Comparison of ENCODE assay signal across 12 cellular contexts in the genomic region with DNA sequence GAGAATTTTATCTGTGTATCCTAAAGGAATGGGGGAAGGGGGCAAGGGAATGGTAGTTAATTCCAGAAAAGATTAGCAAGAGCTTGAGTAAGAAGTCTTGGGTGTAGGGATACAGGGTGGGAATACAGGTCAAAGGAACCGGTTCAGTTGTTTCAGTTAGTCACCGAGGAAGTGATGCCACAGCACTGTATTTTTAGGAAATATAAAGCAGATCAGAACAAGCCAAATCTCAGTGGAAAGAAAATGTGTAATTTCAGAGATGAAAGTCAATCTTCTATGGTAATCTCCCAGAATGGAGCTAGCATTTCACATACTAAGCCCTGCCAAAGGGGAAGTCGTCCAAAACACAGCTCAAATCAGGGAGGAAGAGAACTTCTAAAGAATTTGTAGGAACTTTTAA. TPM values are rescaled to one million over a fixed set of nuclear protein-coding genes. Genes with fewer than 3 reads are reported as not detected.
DNase-seq lines count a peak whose midpoint lies in the region; ATAC-seq and TF ChIP-seq lines count a peak whose summit lies in the region.
"Had no signal": no experiment of that assay in that cellular context is flagged by ENCODE, and none has a peak within 500 bp of the region (broad histone marks: within the 10 kb centered on the region; RNA-seq: fewer than 3 reads in every experiment).

No MANE protein-coding gene starts in this region.

- POLR2A ChIA-PET in WTC11 (lab: Charles Lee), result no interaction called here

- no peak overlapping the region for H3K4me3 Mint-ChIP-seq in WTC11

- no peak overlapping the region for H3K4me3 ChIP-seq in fibroblast of mammary gland (ENCODE audit: control insufficient read depth, low read depth, low read length)
- H3K4me3 ChIP-seq: left lung, Peyer's patch had no signal

- H3K36me3 Mint-ChIP-seq in WTC11, result no peaks in the 10 kb centered on the region

- ATAC-seq in WTC11 (no peak), GM21737 (IDR thresholded peaks at IDR 0.05; ENCODE audit: unreplicated experiment) (no peak), GM18861 (IDR thresholded peaks at IDR 0.05; ENCODE audit: unreplicated experiment) (no peak)
- ATAC-seq: left lung had no signal

- CTCF ChIA-PET in WTC11 (lab: Charles Lee), result interaction anchor here (0.5 to 1.4 kb wide), 4 partner anchors 25 to 88 kb away, joined by 3 read pairs; no protein-coding TSS in a partner anchor

- peak overlapping the region; percentile 23; the same call in 1 of the 2 replicates for H3K27ac Mint-ChIP-seq in WTC11

- peak; percentile 64 for DNase-seq in ELR (ENCODE audit: low read depth)
- DNase-seq in WTC11 (ENCODE audit: low spot score), result no peak
- DNase-seq in fibroblast of mammary gland (ENCODE audit: low read depth), result peak; percentile 85
- DNase-seq in pulmonary artery endothelial cell (ENCODE audit: low read depth, low spot score), result peak; percentile 15
- no peak for DNase-seq in NCI-H2171 (lab: John Stamatoyannopoulos, UW)
- DNase-seq in NCI-H2081 treated with DMSO at 0.1 percent for 48 hours (lab: John Stamatoyannopoulos, UW), result no peak
- DNase-seq: left lung; nucleus accumbens; Peyer's patch; stimulated activated naive CD4-positive, alpha-beta T cell had no signal

- no peak for TF ChIP-seq CTCF in WTC11 (IDR thresholded peaks at IDR 0.05)
- TF ChIP-seq CTCF in fibroblast of mammary gland (conservative IDR thresholded peaks at IDR 0.05; ENCODE audit: control insufficient read depth, insufficient read depth, low read depth, low read length), result no peak

- H3K27me3 Mint-ChIP-seq in WTC11 (ENCODE audit: low read depth), result no peaks in the 10 kb centered on the region; the same call in 1 of the 2 replicates

- no peaks in the 10 kb centered on the region; the same call in 1 of the 2 replicates for H3K9me3 Mint-ChIP-seq in WTC11

- peaks cover 13% of the 10 kb centered on the region for H3K4me1 Mint-ChIP-seq in WTC11

TF ChIP-seq in WTC11, 78 proteins besides CTCF, POLR2A, EP300 and RAD21:
- TF ChIP-seq ATF2 (CRISPR knock-in tag; IDR thresholded peaks at IDR 0.05; ENCODE audit: borderline replicate concordance, low read depth) (no peak), JUN (CRISPR knock-in tag; IDR thresholded peaks at IDR 0.05) (no peak), ZNF232 (CRISPR knock-in tag; IDR thresholded peaks at IDR 0.05) (no peak), ZNF219 (CRISPR knock-in tag; IDR thresholded peaks at IDR 0.05; ENCODE audit: borderline replicate concordance) (no peak), TEAD1 (CRISPR knock-in tag; IDR thresholded peaks at IDR 0.05) (no peak), OVOL2 (CRISPR knock-in tag; IDR thresholded peaks at IDR 0.05; ENCODE audit: borderline replicate concordance) (no peak), TCF7 (CRISPR knock-in tag; IDR thresholded peaks at IDR 0.05; ENCODE audit: low read depth) (no peak), ZNF263 (CRISPR knock-in tag; IDR thresholded peaks at IDR 0.05; ENCODE audit: low read depth) (no peak), ZNF423 (CRISPR knock-in tag; IDR thresholded peaks at IDR 0.05) (no peak), ELF4 (CRISPR knock-in tag; IDR thresholded peaks at IDR 0.05; ENCODE audit: low read depth) (no peak), PRRX2 (CRISPR knock-in tag; IDR thresholded peaks at IDR 0.05) (no peak), MLX (CRISPR knock-in tag; IDR thresholded peaks at IDR 0.05) (no peak), EMX1 (CRISPR knock-in tag; IDR thresholded peaks at IDR 0.05) (no peak), ZNF416 (CRISPR knock-in tag; IDR thresholded peaks at IDR 0.05) (no peak)
- TF ChIP-seq, protein P1, sequence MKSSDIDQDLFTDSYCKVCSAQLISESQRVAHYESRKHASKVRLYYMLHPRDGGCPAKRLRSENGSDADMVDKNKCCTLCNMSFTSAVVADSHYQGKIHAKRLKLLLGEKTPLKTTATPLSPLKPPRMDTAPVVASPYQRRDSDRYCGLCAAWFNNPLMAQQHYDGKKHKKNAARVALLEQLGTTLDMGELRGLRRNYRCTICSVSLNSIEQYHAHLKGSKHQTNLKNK (CRISPR knock-in tag; IDR thresholded peaks at IDR 0.05), result no peak
- TF ChIP-seq, protein P2, sequence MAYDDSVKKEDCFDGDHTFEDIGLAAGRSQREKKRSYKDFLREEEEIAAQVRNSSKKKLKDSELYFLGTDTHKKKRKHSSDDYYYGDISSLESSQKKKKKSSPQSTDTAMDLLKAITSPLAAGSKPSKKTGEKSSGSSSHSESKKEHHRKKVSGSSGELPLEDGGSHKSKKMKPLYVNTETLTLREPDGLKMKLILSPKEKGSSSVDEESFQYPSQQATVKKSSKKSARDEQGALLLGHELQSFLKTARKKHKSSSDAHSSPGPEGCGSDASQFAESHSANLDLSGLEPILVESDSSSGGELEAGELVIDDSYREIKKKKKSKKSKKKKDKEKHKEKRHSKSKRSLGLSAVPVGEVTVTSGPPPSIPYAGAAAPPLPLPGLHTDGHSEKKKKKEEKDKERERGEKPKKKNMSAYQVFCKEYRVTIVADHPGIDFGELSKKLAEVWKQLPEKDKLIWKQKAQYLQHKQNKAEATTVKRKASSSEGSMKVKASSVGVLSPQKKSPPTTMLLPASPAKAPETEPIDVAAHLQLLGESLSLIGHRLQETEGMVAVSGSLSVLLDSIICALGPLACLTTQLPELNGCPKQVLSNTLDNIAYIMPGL (CRISPR knock-in tag; IDR thresholded peaks at IDR 0.05), result no peak

RNA-seq across cellular contexts. Expression of gene TUBA1C, which starts 4.7 kb away (rescaled TPM):
- total RNA-seq in WTC11 (2021) (458 to 540 TPM (median 478 TPM) in 3 replicates), pulmonary artery endothelial cell (419 and 740 TPM in 2 replicates)

RNA-seq across cellular contexts. Expression of gene PRPH, which starts 34.8 kb away (rescaled TPM):
- total RNA-seq in WTC11 (2021) (0.73 to 2.4 TPM (median 1.7 TPM) in 3 replicates), pulmonary artery endothelial cell (0.26 and 0.53 TPM in 2 replicates)

Comparison
In these comparisons a context has a peak if more than half of its experiments do, and no peak if none do; other contexts are left out.
1. DNase-seq: peak in ELR (single experiment), fibroblast of mammary gland (single experiment) and pulmonary artery endothelial cell (single experiment); none in WTC11 (single experiment), NCI-H2171 (single experiment) and NCI-H2081 treated with DMSO at 0.1 percent for 48 hours (single experiment).